Comparison of ENCODE assay signal across 11 cellular contexts in the genomic region with DNA sequence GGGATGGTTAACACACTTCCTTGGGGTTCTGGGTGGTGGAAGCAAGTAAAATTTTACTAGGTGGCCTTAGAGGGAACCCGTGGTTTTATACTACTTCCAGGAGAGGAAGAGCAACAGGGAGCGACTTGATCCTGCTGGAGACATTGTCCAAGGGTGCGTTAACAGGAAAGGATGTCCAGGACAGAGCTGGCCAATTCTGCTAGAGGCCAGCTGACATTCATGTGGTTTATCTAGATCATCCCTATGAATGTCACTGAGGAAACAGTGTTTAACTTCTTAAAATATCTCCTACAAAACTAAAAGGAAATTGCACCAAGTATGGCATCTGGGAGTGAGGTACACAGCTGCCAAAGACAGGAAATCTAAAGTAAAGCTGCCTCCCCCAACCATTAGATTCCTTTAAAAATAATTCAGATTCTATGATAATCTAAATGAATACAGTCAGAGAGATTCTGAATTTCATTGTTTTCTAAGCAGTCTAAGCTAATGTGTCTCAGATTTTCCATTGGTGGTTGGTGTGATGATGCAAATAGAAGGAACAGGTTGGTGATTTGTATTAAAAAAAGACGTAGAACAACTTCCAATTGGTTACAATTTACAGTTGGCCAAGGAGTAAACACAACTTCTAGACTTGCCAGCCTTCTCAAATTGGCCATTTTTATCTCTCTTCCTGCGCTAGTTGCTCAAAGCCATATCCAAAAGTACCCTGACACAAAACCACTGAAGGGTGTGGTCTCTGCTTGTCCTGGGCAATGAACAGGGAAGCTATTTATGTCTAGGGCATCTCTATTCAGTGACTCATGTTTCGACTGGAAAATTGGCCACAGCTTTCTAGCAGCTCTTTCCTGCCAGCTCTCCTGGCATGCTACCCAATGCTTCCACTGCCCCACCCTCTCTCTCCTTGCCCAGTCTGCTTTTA.
DNase-seq lines count a peak whose midpoint lies in the region; ATAC-seq and TF ChIP-seq lines count a peak whose summit lies in the region.
"Had no signal": no experiment of that assay in that cellular context is flagged by ENCODE, and none has a peak within 500 bp of the region (broad histone marks: within the 10 kb centered on the region; RNA-seq: fewer than 3 reads in every experiment).

No MANE protein-coding gene starts in this region.

- peak overlapping the region in 6 of 11 experiments; percentile 14 to 71 (median 50); a peak in 8 of 22 replicates for H3K9ac ChIP-seq in BLaER1 treated with 17β-estradiol and CSF1 and Interleukin-3, amounts not matched to agents 10 nM and 100 nM

- H3K36me3 Mint-ChIP-seq in chondrocyte (ENCODE audit: low read depth), result no peaks in the 10 kb centered on the region
- H3K36me3 Mint-ChIP-seq: activated naive CD4-positive, alpha-beta T cell treated with anti-CD3 and anti-CD28 coated beads, Interleukin-2, amount 10 ng/mL, durations not matched to agents 7 days and 5 days had no signal

- TF ChIP-seq CTCF in chondrocyte (IDR thresholded peaks at IDR 0.05), result no peak

- peak overlapping the region; percentile 77 for H3K27ac Mint-ChIP-seq in chondrocyte (ENCODE audit: unreplicated experiment)
- H3K27ac Mint-ChIP-seq: activated naive CD4-positive, alpha-beta T cell treated with anti-CD3 and anti-CD28 coated beads, Interleukin-2, amount 10 ng/mL, durations not matched to agents 7 days and 5 days had no signal

- 0 out of 22 replicates have a peak, but pooled peaks cover 0 to 4% (median 0%) of the 10 kb centered on the region in 11 experiments for H3K9me3 ChIP-seq in BLaER1 treated with 17β-estradiol and CSF1 and Interleukin-3, amounts not matched to agents 10 nM and 100 nM (replicated peaks in 1 of 11)

- DNase-seq in NCI-H446 (lab: John Stamatoyannopoulos, UW), result peak; percentile 84 to 88
- no peak for DNase-seq in chondrocyte (ENCODE audit: low spot score)
- DNase-seq in myocyte (ENCODE audit: low read depth), result peak; percentile 98
- no peak for DNase-seq in stimulated activated naive CD8-positive, alpha-beta T cell treated with anti-CD3 and anti-CD28 coated beads, Interleukin-15, Interleukin-2, amounts not matched to agents 100 U/mL and 50 U/mL, for 24 hours
- DNase-seq: activated naive CD4-positive, alpha-beta T cell treated with anti-CD3 and anti-CD28 coated beads, Interleukin-2, amount 10 ng/mL, durations not matched to agents 7 days and 5 days; IMR-90 had no signal

- no peaks in the 10 kb centered on the region for H4K20me1 ChIP-seq in BLaER1 treated with 17β-estradiol and CSF1 and Interleukin-3, amounts not matched to agents 10 nM and 100 nM

- no peaks in the 10 kb centered on the region for H3K27me3 ChIP-seq in BLaER1 treated with 17β-estradiol and CSF1 and Interleukin-3, amounts not matched to agents 10 nM and 100 nM

- H3K4me3 Mint-ChIP-seq in chondrocyte (ENCODE audit: unreplicated experiment), result no peak overlapping the region
- H3K4me3 Mint-ChIP-seq: activated naive CD4-positive, alpha-beta T cell treated with anti-CD3 and anti-CD28 coated beads, Interleukin-2, amount 10 ng/mL, durations not matched to agents 7 days and 5 days; neural crest cell had no signal

- H3K36me3 ChIP-seq in BLaER1 treated with 17β-estradiol and CSF1 and Interleukin-3, amounts not matched to agents 10 nM and 100 nM, result no peaks in the 10 kb centered on the region

- H3K9me3 Mint-ChIP-seq in chondrocyte (ENCODE audit: low read depth), result no peaks in the 10 kb centered on the region

- peak overlapping the region; percentile 5 to 89 (median 67); a peak in 20 of 22 replicates for H3K27ac ChIP-seq in BLaER1 treated with 17β-estradiol and CSF1 and Interleukin-3, amounts not matched to agents 10 nM and 100 nM

- H3K4me1 Mint-ChIP-seq in chondrocyte (ENCODE audit: low read depth), result peaks cover 19% of the 10 kb centered on the region
- H3K4me1 Mint-ChIP-seq: activated naive CD4-positive, alpha-beta T cell treated with anti-CD3 and anti-CD28 coated beads, Interleukin-2, amount 10 ng/mL, durations not matched to agents 7 days and 5 days; neural crest cell had no signal

- H3K4me2 ChIP-seq in BLaER1 treated with 17β-estradiol and CSF1 and Interleukin-3, amounts not matched to agents 10 nM and 100 nM, result peak overlapping the region; percentile 50 to 91 (median 77)

- peaks cover 17 to 55% (median 28%) of the 10 kb centered on the region in 10 experiments for H3K4me1 ChIP-seq in BLaER1 treated with 17β-estradiol and CSF1 and Interleukin-3, amounts not matched to agents 10 nM and 100 nM

- ATAC-seq in HG02970 (IDR thresholded peaks at IDR 0.05; ENCODE audit: low FRiP score, unreplicated experiment) (no peak), GM19328 (IDR thresholded peaks at IDR 0.05; ENCODE audit: unreplicated experiment) (no peak), HG02885 (IDR thresholded peaks at IDR 0.05; ENCODE audit: poor library complexity, unreplicated experiment) (no peak)
- ATAC-seq in stimulated activated naive CD8-positive, alpha-beta T cell treated with anti-CD3 and anti-CD28 coated beads, Interleukin-15, Interleukin-2, amounts not matched to agents 100 U/mL and 50 U/mL, for 24 hours, result no peak

- peak overlapping the region in 3 of 10 experiments; percentile 14 to 44 (median 20); a peak in 4 of 20 replicates for H3K4me3 ChIP-seq in BLaER1 treated with 17β-estradiol and CSF1 and Interleukin-3, amounts not matched to agents 10 nM and 100 nM

- H3K27me3 Mint-ChIP-seq in chondrocyte (ENCODE audit: low read depth), result no peaks in the 10 kb centered on the region
- H3K27me3 Mint-ChIP-seq: activated naive CD4-positive, alpha-beta T cell treated with anti-CD3 and anti-CD28 coated beads, Interleukin-2, amount 10 ng/mL, durations not matched to agents 7 days and 5 days had no signal

Comparison
In these comparisons a context has a peak if more than half of its experiments do, and no peak if none do; other contexts are left out.
1. DNase-seq: peak in NCI-H446 (2 of 2) and myocyte (single experiment); none in chondrocyte (single experiment) and stimulated activated naive CD8-positive, alpha-beta T cell treated with anti-CD3 and anti-CD28 coated beads, Interleukin-15, Interleukin-2, amounts not matched to agents 100 U/mL and 50 U/mL, for 24 hours (single experiment).